ENCODE assay signal across 22 cellular contexts in genomic region chr16:70708381-70709253, GRCh38. TPM values are rescaled to one million over a fixed set of nuclear protein-coding genes. Genes with fewer than 3 reads are reported as not detected.
DNase-seq lines count a peak whose midpoint lies in the region; ATAC-seq, FAIRE-seq and TF ChIP-seq lines count a peak whose summit lies in the region.
"Had no signal": no experiment of that assay in that cellular context is flagged by ENCODE, and none has a peak within 500 bp of the region (broad histone marks: within the 10 kb centered on the region; RNA-seq: fewer than 3 reads in every experiment).

No MANE protein-coding gene starts in this region.

- no peak overlapping the region for H4K5ac ChIP-seq in mesendoderm (ENCODE audit: low read length)

- no peak for TF ChIP-seq CTCF in HFFc6 (IDR thresholded peaks at IDR 0.05)

- ATAC-seq in stimulated activated naive B cell treated with anti-CD40 and anti-IgM and Interleukin-4, amounts not matched to agents 10 μg/mL and 1 μg/mL and 100 μg/mL, for 72 hours (replicated peaks), result no peak
- ATAC-seq in left ventricle myocardium superior, result no peak
- ATAC-seq: esophagus mucosa, mucosa of descending colon had no signal

- H3K79me2 ChIP-seq in mesendoderm (ENCODE audit: control insufficient read depth, insufficient read depth, low read length), result no peaks in the 10 kb centered on the region

- H3K4me2 ChIP-seq in mesendoderm (ENCODE audit: low read length), result no peak overlapping the region

- no peak overlapping the region for H4K8ac ChIP-seq in mesendoderm (ENCODE audit: low read depth, low read length)

- peak overlapping the region; percentile 100 for H3K27ac Mint-ChIP-seq in HFFc6
- H3K27ac Mint-ChIP-seq in stimulated activated naive B cell treated with anti-CD40 and anti-IgM and Interleukin-4, amounts not matched to agents 10 μg/mL and 1 μg/mL and 100 μg/mL, for 72 hours, result peak overlapping the region; percentile 37
- H3K27ac Mint-ChIP-seq: dendritic cell treated with granulocyte-macrophage colony-stimulating factor and Interleukin-4, amounts not matched to agents 40 ng/mL and 50 ng/mL, for 4 days; stimulated activated naive CD8-positive, alpha-beta T cell treated with anti-CD3 and anti-CD28 coated beads, Interleukin-15, Interleukin-2, amounts not matched to agents 100 ng/mL and 50 ng/mL, for 24 hours had no signal

- no peaks in the 10 kb centered on the region for H3K79me1 ChIP-seq in mesendoderm (ENCODE audit: low read length)

- no peak for FAIRE-seq in RCC 7860 (lab: Jason Lieb, UNC)
- FAIRE-seq: GM12892 had no signal

- H3K27ac ChIP-seq in caudate nucleus (ENCODE audit: low read depth, low read length) (peak overlapping the region; percentile 67), mesendoderm (ENCODE audit: low read depth, low read length) (no peak overlapping the region)
- H3K27ac ChIP-seq: parathyroid adenoma, SJCRH30 had no signal

- H3K9me3 Mint-ChIP-seq in HFFc6, result no peaks in the 10 kb centered on the region
- H3K9me3 Mint-ChIP-seq in stimulated activated naive B cell treated with anti-CD40 and anti-IgM and Interleukin-4, amounts not matched to agents 10 μg/mL and 1 μg/mL and 100 μg/mL, for 72 hours, result no peaks in the 10 kb centered on the region
- H3K9me3 Mint-ChIP-seq: dendritic cell treated with granulocyte-macrophage colony-stimulating factor and Interleukin-4, amounts not matched to agents 40 ng/mL and 50 ng/mL, for 4 days; stimulated activated naive CD8-positive, alpha-beta T cell treated with anti-CD3 and anti-CD28 coated beads, Interleukin-15, Interleukin-2, amounts not matched to agents 100 ng/mL and 50 ng/mL, for 24 hours had no signal

- no peak overlapping the region for H3K56ac ChIP-seq in mesendoderm (ENCODE audit: low read length)

- H3K4me1 ChIP-seq in mesendoderm (ENCODE audit: control insufficient read depth, low read depth, low read length), result peaks cover 2% of the 10 kb centered on the region

- no peaks in the 10 kb centered on the region; the same call in 1 of the 2 replicates for H3K36me3 Mint-ChIP-seq in HFFc6 (ENCODE audit: low read depth)
- H3K36me3 Mint-ChIP-seq in stimulated activated naive B cell treated with anti-CD40 and anti-IgM and Interleukin-4, amounts not matched to agents 10 μg/mL and 1 μg/mL and 100 μg/mL, for 72 hours, result peaks cover 25 to 30% of the 10 kb centered on the region in 2 donors

- H3K18ac ChIP-seq in mesendoderm (ENCODE audit: low read length), result no peak overlapping the region

- H3K9ac ChIP-seq in mesendoderm (ENCODE audit: low read length), result no peak overlapping the region
- H3K9ac ChIP-seq: parathyroid adenoma had no signal

- DNase-seq in HFFc6 (no peak), caudate nucleus (lab: John Stamatoyannopoulos, UW) (peak in 4 of 61 donors; percentile 20 to 42 (median 26)), mesendoderm (peak; percentile 35), NCI-H146 (lab: John Stamatoyannopoulos, UW) (no peak), DMS153 (lab: John Stamatoyannopoulos, UW) (no peak), left ventricle myocardium superior (no peak), RCC 7860 (ENCODE audit: low spot score) (no peak)
- no peak for DNase-seq in stimulated activated naive B cell treated with anti-CD40 and anti-IgM and Interleukin-4, amounts not matched to agents 10 μg/mL and 1 μg/mL and 100 μg/mL, for 72 hours
- DNase-seq: activated CD4-positive, CD25-positive, alpha-beta regulatory T cell treated with anti-CD3 and anti-CD28 coated beads, Interleukin-2, amount 50 U/mL, for 72 hours; activated CD8-positive, alpha-beta memory T cell treated with anti-CD3 and anti-CD28 coated beads, Interleukin-2, amount 50 U/mL, for 4 hours; activated naive CD4-positive, alpha-beta T cell treated with Interleukin-2 at 50 U/mL for 16 hours; Calu3; mucosa of descending colon; NCI-H1694; NCI-H226; stimulated activated CD4-positive, alpha-beta T cell treated with anti-CD3 and anti-CD28 coated beads, Interleukin-12 subunit alpha, Interleukin-12 subunit beta, amount 100 ng/mL, for 4 hours had no signal

- H2BK120ac ChIP-seq in mesendoderm (ENCODE audit: low read depth, low read length), result no peak overlapping the region

- no peak overlapping the region for H3K4ac ChIP-seq in mesendoderm (ENCODE audit: low read depth, low read length)

- H3K4me3 Mint-ChIP-seq in HFFc6, result no peak overlapping the region
- H3K4me3 Mint-ChIP-seq in stimulated activated naive B cell treated with anti-CD40 and anti-IgM and Interleukin-4, amounts not matched to agents 10 μg/mL and 1 μg/mL and 100 μg/mL, for 72 hours, result no peak overlapping the region
- H3K4me3 Mint-ChIP-seq: dendritic cell treated with granulocyte-macrophage colony-stimulating factor and Interleukin-4, amounts not matched to agents 40 ng/mL and 50 ng/mL, for 4 days; stimulated activated naive CD8-positive, alpha-beta T cell treated with anti-CD3 and anti-CD28 coated beads, Interleukin-15, Interleukin-2, amounts not matched to agents 100 ng/mL and 50 ng/mL, for 24 hours had no signal

- no peak overlapping the region for H3K23ac ChIP-seq in mesendoderm (ENCODE audit: low read length)

- H2AK5ac ChIP-seq in mesendoderm (ENCODE audit: low read length), result no peak overlapping the region

- no peaks in the 10 kb centered on the region for H3K27me3 ChIP-seq in mesendoderm (ENCODE audit: insufficient read depth, low read length, poor library complexity)
- H3K27me3 ChIP-seq: SJCRH30 had no signal

- no peaks in the 10 kb centered on the region for H3K36me3 ChIP-seq in mesendoderm (ENCODE audit: control insufficient read depth, insufficient read depth, low read length)
- H3K36me3 ChIP-seq: SJCRH30 had no signal

- H2BK15ac ChIP-seq in mesendoderm (replicated peaks; ENCODE audit: low read depth), result no peak overlapping the region

- no CpG with 5 or more reads among the region's 20 CpGs for WGBS in mesendoderm (ENCODE audit: extremely low coverage, insufficient coverage, low lambda C conversion rate)

- H3K4me1 Mint-ChIP-seq in HFFc6 (ENCODE audit: low read depth), result peaks cover 62% of the 10 kb centered on the region
- H3K4me1 Mint-ChIP-seq in stimulated activated naive B cell treated with anti-CD40 and anti-IgM and Interleukin-4, amounts not matched to agents 10 μg/mL and 1 μg/mL and 100 μg/mL, for 72 hours, result no peaks in the 10 kb centered on the region

- intact Hi-C loops in left ventricle myocardium superior (cut with micrococcal nuclease), result no loop called here

- no peak overlapping the region for H2BK5ac ChIP-seq in mesendoderm (ENCODE audit: low read length)

- no peak overlapping the region for H3K4me3 ChIP-seq in mesendoderm (ENCODE audit: low read length)
- H3K4me3 ChIP-seq: mucosa of descending colon, SJCRH30 had no signal

- H3K27me3 Mint-ChIP-seq in HFFc6 (ENCODE audit: insufficient read depth), result peaks cover 3% of the 10 kb centered on the region
- no peaks in the 10 kb centered on the region for H3K27me3 Mint-ChIP-seq in stimulated activated naive B cell treated with anti-CD40 and anti-IgM and Interleukin-4, amounts not matched to agents 10 μg/mL and 1 μg/mL and 100 μg/mL, for 72 hours
- H3K27me3 Mint-ChIP-seq: dendritic cell treated with granulocyte-macrophage colony-stimulating factor and Interleukin-4, amounts not matched to agents 40 ng/mL and 50 ng/mL, for 4 days; stimulated activated naive CD8-positive, alpha-beta T cell treated with anti-CD3 and anti-CD28 coated beads, Interleukin-15, Interleukin-2, amounts not matched to agents 100 ng/mL and 50 ng/mL, for 24 hours had no signal

RNA-seq across cellular contexts. Expression of gene MTSS2, which starts 22.8 kb away (rescaled TPM):
- total RNA-seq in HFFc6 (2021; fragmentation: NEBNext Ultra II Directional; extraction: Animal tissue kit (Norgen Biotek cat#: 25700)), result 10 to 100 TPM; 82.0 to 96.1 (median 86.5) TPM
- polyA plus RNA-seq in mesendoderm (2013, experiment 1 of 2), result 43.1 TPM
- polyA plus RNA-seq in mesendoderm (2013, experiment 2 of 2), result 46.9 TPM
- total RNA-seq in left ventricle myocardium superior, result 101 TPM
